9 cellular contexts compared by ENCODE assay signal in the genomic region with DNA sequence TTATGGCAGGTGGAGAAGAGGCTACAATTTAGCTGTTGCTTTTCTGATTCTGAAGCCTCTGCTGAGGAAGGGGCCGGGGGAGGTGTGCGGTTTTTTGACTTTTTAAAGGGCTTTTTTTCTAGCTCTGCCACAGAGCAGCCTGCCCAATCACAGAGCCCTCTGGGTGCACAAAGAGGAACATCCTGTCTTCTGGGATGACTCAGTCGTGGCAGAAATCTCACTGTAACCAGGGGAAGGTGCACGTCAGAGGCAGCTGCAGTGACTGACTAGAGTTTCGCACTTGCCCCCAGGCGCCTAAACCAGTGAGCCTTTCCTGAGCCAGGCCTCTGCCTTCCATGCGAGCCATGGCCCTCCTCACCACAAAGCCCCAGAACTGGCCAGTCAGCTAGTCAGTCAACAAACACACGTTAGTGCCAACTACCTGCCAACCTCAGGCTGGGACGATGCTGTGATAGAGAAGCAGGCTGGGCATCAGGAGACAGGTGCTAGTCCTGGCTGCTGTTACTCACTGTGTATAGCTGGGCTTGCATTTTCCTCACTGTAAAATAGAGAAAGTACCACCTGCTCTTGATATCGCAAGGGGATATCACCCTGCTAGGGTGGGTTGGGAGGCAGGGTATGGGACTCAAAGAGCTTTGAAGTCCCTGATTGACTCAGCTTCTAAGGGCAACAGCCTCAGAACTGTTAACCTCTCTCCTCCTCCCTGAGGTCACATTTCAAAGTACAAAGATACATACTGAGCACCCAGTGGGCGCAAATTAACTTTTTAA.
DNase-seq lines count a peak whose midpoint lies in the region; ATAC-seq lines count a peak whose summit lies in the region.
"Had no signal": no experiment of that assay in that cellular context is flagged by ENCODE, and none has a peak within 500 bp of the region (broad histone marks: within the 10 kb centered on the region; RNA-seq: fewer than 3 reads in every experiment).

No MANE protein-coding gene starts in this region.

- peaks cover 74% of the 10 kb centered on the region for H3K36me3 Mint-ChIP-seq in T-helper 1 cell treated with Interleukin-12 subunit alpha and Interleukin-12 subunit beta and Interleukin-4 antibody, amounts not matched to agents 30 μg/mL and 1 μg/mL, for 36 hours (ENCODE audit: low read depth)

- peak overlapping the region; percentile 10; the same call in 1 of the 2 replicates for H3K9ac ChIP-seq in iPS-20b (ENCODE audit: low read depth, low read length)

- H3K4me1 ChIP-seq in iPS-20b (ENCODE audit: insufficient read depth, low read length), result peaks cover 64% of the 10 kb centered on the region

- no peaks in the 10 kb centered on the region for H3K9me3 Mint-ChIP-seq in T-helper 1 cell treated with Interleukin-12 subunit alpha and Interleukin-12 subunit beta and Interleukin-4 antibody, amounts not matched to agents 30 μg/mL and 1 μg/mL, for 36 hours

- H3K36me3 ChIP-seq in iPS-20b (ENCODE audit: insufficient read depth, low read depth, low read length), result no peaks in the 10 kb centered on the region

- peak overlapping the region; percentile 96 for H3K4me3 Mint-ChIP-seq in T-helper 1 cell treated with Interleukin-12 subunit alpha and Interleukin-12 subunit beta and Interleukin-4 antibody, amounts not matched to agents 30 μg/mL and 1 μg/mL, for 36 hours

- ATAC-seq in HG03439 (IDR thresholded peaks at IDR 0.05; ENCODE audit: unreplicated experiment), result peak; percentile 81

- H3K4me3 ChIP-seq in iPS-20b (ENCODE audit: low read length), result peak overlapping the region; percentile 66; the same call in 1 of the 2 replicates

- H3K9me3 ChIP-seq in iPS-20b (ENCODE audit: insufficient read depth, low read depth, low read length), result no peaks in the 10 kb centered on the region

- H3K27me3 ChIP-seq in iPS-20b (ENCODE audit: insufficient read depth, low read length), result no peaks in the 10 kb centered on the region

- peaks cover 57% of the 10 kb centered on the region for H3K4me1 Mint-ChIP-seq in T-helper 1 cell treated with Interleukin-12 subunit alpha and Interleukin-12 subunit beta and Interleukin-4 antibody, amounts not matched to agents 30 μg/mL and 1 μg/mL, for 36 hours (ENCODE audit: low read depth)

- no peaks in the 10 kb centered on the region for H3K27me3 Mint-ChIP-seq in T-helper 1 cell treated with Interleukin-12 subunit alpha and Interleukin-12 subunit beta and Interleukin-4 antibody, amounts not matched to agents 30 μg/mL and 1 μg/mL, for 36 hours (ENCODE audit: low read depth)

- H3K27ac ChIP-seq in iPS-20b (ENCODE audit: low read length), result no peak overlapping the region
- H3K27ac ChIP-seq: 22Rv1 had no signal

- H3K27ac Mint-ChIP-seq in T-helper 1 cell treated with Interleukin-12 subunit alpha and Interleukin-12 subunit beta and Interleukin-4 antibody, amounts not matched to agents 30 μg/mL and 1 μg/mL, for 36 hours, result peak overlapping the region; percentile 93

- DNase-seq in DMS53 (lab: John Stamatoyannopoulos, UW) (peak; percentile 51), DMS53 treated with DMSO at 0.1 percent for 48 hours (lab: John Stamatoyannopoulos, UW; ENCODE audit: unreplicated experiment) (no peak), amniotic epithelial cell (ENCODE audit: low read depth) (peak; percentile 88), NCI-H1930 (lab: John Stamatoyannopoulos, UW) (no peak)
- peak; percentile 57 to 69 for DNase-seq in stimulated activated CD4-positive, alpha-beta T cell treated with anti-CD3 and anti-CD28 coated beads, Interleukin-15, amount 100 ng/mL, for 1 hour (ENCODE audit: low read depth in 1 of 2, low spot score in 1 of 2)

Comparison
In these comparisons a context has a peak if more than half of its experiments do, and no peak if none do; other contexts are left out.
1. DNase-seq: peak in DMS53 (single experiment), amniotic epithelial cell (single experiment) and stimulated activated CD4-positive, alpha-beta T cell treated with anti-CD3 and anti-CD28 coated beads, Interleukin-15, amount 100 ng/mL, for 1 hour (2 of 2); none in DMS53 treated with DMSO at 0.1 percent for 48 hours (single experiment) and NCI-H1930 (0 of 2).